9 cellular contexts compared by ENCODE assay signal in the genomic region with DNA sequence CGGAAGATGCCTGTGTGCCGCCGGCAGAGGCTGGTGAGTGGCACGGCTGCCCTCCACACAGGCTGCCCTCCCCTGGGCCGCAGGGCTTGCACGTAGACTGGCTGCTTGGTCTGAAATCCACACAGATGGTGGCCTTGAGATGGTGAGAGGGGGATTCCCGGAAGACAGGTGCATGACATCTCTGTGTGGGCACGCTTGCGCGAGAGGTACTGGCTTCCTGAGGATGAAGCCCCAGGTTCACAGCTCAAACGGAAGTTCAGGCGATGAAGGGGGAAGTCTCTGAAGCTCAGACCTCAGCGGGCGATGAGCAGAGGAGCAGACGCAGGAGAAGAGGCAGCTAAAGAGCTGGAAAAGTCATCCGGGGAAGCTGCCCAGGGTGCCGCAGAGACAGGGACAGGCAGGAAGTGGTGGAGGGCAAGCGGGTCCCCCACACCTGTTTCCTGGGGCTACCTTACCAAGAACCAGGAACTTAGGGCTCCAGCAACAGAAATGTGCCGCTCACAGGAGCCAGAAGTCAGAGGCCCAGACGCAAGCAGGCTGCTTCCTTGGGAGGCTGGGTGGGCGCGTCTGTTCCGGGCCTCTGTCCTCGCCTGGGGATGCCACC. TPM values are rescaled to one million over a fixed set of nuclear protein-coding genes. Genes with fewer than 3 reads are reported as not detected.
A peak's percentile ranks its signal among the peaks of the same experiment; 100 is the strongest.
DNase-seq lines count a peak whose midpoint lies in the region; ATAC-seq and TF ChIP-seq lines count a peak whose summit lies in the region.
"Had no signal": no experiment of that assay in that cellular context is flagged by ENCODE, and none has a peak within 500 bp of the region (broad histone marks: within the 10 kb centered on the region; RNA-seq: fewer than 3 reads in every experiment).

No MANE protein-coding gene starts in this region.

- TF ChIP-seq CTCF in SU-DHL-6 (IDR thresholded peaks at IDR 0.05; ENCODE audit: insufficient read depth, low read length, poor library complexity, severe bottlenecking) (no peak), testis (IDR thresholded peaks at IDR 0.05) (no peak), mesothelial cell of epicardium (IDR thresholded peaks at IDR 0.05; ENCODE audit: unreplicated experiment) (no peak)

- DNase-seq in activated gamma-delta T cell (lab: John Stamatoyannopoulos, UW) (peak; percentile 39), SKM-1 (lab: John Stamatoyannopoulos, UW; ENCODE audit: unreplicated experiment) (no peak), testis (no peak), left cardiac atrium (no peak), mesothelial cell of epicardium (ENCODE audit: low spot score in 2 of 2, unreplicated experiment in 2 of 2) (no peak)
- peak; percentile 77 for DNase-seq in stimulated activated CD4-positive, alpha-beta T cell treated with anti-CD3 and anti-CD28 coated beads, Interleukin-2, amount 100 ng/mL, for 4 hours (ENCODE audit: low read depth)

- H3K27me3 ChIP-seq in SU-DHL-6 (ENCODE audit: low read length) (no peaks in the 10 kb centered on the region), testis (no peaks in the 10 kb centered on the region)

- no peaks in the 10 kb centered on the region for H4K20me1 ChIP-seq in SU-DHL-6 (ENCODE audit: low read depth, low read length)

- no peaks in the 10 kb centered on the region for H3K9me2 ChIP-seq in SU-DHL-6 (replicated peaks; ENCODE audit: insufficient read depth, low read length)

- H3K9me3 Mint-ChIP-seq in mesothelial cell of epicardium = no peaks in the 10 kb centered on the region

- H3K4me2 ChIP-seq in SU-DHL-6 (ENCODE audit: low read depth, low read length, poor library complexity, severe bottlenecking) = peak overlapping the region; percentile 84

- peaks cover 5% of the 10 kb centered on the region for H3K36me3 Mint-ChIP-seq in mesothelial cell of epicardium

- peak overlapping the region; percentile 44 for H3K4me3 ChIP-seq in SU-DHL-6 (ENCODE audit: insufficient read depth, low read length, poor library complexity, severe bottlenecking)
- no peak overlapping the region for H3K4me3 ChIP-seq in testis

- intact Hi-C loops in testis (cut with DNase I; ENCODE audit: low total_unique reads) = no loop called here
- intact Hi-C loops in left cardiac atrium (cut with DNase I) = loop anchor here in 1 of 2 donors (5.0 kb wide), 1 partner anchor 222 kb away; no protein-coding TSS in a partner anchor

- H3K9ac ChIP-seq in SU-DHL-6 (ENCODE audit: low read length) = peak overlapping the region; percentile 60

- no peaks in the 10 kb centered on the region for H3K27me3 Mint-ChIP-seq in mesothelial cell of epicardium (ENCODE audit: low read depth)

- H3K27ac Mint-ChIP-seq in mesothelial cell of epicardium = no peak overlapping the region

- H3K4me1 Mint-ChIP-seq in mesothelial cell of epicardium = no peaks in the 10 kb centered on the region

- 88 to 90% methylated on average over 19 to 24 of the region's 24 CpGs for WGBS in testis, 2 donors

- H3K27ac ChIP-seq in SU-DHL-6 (ENCODE audit: low read depth, low read length) = peak overlapping the region; percentile 98
- H3K27ac ChIP-seq in testis = no peak overlapping the region

- H3K36me3 ChIP-seq in SU-DHL-6 (ENCODE audit: low read length) (no peaks in the 10 kb centered on the region), testis (ENCODE audit: low read depth, missing control alignments) (no peaks in the 10 kb centered on the region)

- no peak overlapping the region for H3K4me3 Mint-ChIP-seq in mesothelial cell of epicardium

- H3K79me2 ChIP-seq in SU-DHL-6 (ENCODE audit: insufficient read depth, low read length) = no peaks in the 10 kb centered on the region

- H3F3A ChIP-seq in SU-DHL-6 (ENCODE audit: insufficient read depth) = peaks cover 38% of the 10 kb centered on the region

- peak overlapping the region; percentile 76 for H2AFZ ChIP-seq in SU-DHL-6 (ENCODE audit: low read depth, low read length, severe bottlenecking)

- no peaks in the 10 kb centered on the region for H3K4me1 ChIP-seq in testis

- no peak for ATAC-seq in GM18505 (IDR thresholded peaks at IDR 0.05; ENCODE audit: unreplicated experiment)
- ATAC-seq in left cardiac atrium = no peak
- ATAC-seq: HepG2 had no signal

- no peaks in the 10 kb centered on the region for H3K9me3 ChIP-seq in SU-DHL-6 (ENCODE audit: insufficient read depth, low read length)
- H3K9me3 ChIP-seq in testis = no peaks in the 10 kb centered on the region

- TF ChIP-seq POLR2A in GM18505 (IDR thresholded peaks at IDR 0.05; ENCODE audit: borderline replicate concordance, extremely low read depth, insufficient read depth, insufficient read length) = peak; percentile 86
- TF ChIP-seq POLR2A in testis (IDR thresholded peaks at IDR 0.05) = no peak

RNA-seq across cellular contexts. Expression of a gene that starts 7.2 kb away (rescaled TPM):
- total RNA-seq in testis = 10 to 100 TPM; 57.9 to 64.2 TPM
- 58.3 TPM for polyA plus RNA-seq in testis (ENCODE audit: insufficient read depth, low read depth, low replicate concordance)
- total RNA-seq in left cardiac atrium = 10 to 100 TPM; 30.1 to 43.7 TPM
- total RNA-seq in mesothelial cell of epicardium = 41.4 to 42.2 TPM (median 41.9 TPM) in 3 replicates

RNA-seq across cellular contexts. Expression of a gene that starts 7.4 kb away (rescaled TPM):
- total RNA-seq in testis (10 to 100 TPM; 11.9 to 18.3 TPM), left cardiac atrium (10 to 100 TPM; 15.3 to 15.9 TPM), mesothelial cell of epicardium (26.4 to 30.9 TPM (median 26.8 TPM) in 3 replicates)
- 10.6 TPM for polyA plus RNA-seq in testis (ENCODE audit: insufficient read depth, low read depth, low replicate concordance)

RNA-seq across cellular contexts. Expression of a gene that starts 34.9 kb away (rescaled TPM):
- 10 to 100 TPM; 68.2 to 89.9 TPM for total RNA-seq in testis
- 50.8 TPM for polyA plus RNA-seq in testis (ENCODE audit: insufficient read depth, low read depth, low replicate concordance)
- 10 to 100 TPM; 44.1 to 66.8 TPM for total RNA-seq in left cardiac atrium
- 57.5 to 62.5 TPM (median 59.8 TPM) in 3 replicates for total RNA-seq in mesothelial cell of epicardium

Comparison
In these comparisons a context has a peak if more than half of its experiments do, and no peak if none do; other contexts are left out.
1. DNase-seq: peak in activated gamma-delta T cell (single experiment) and stimulated activated CD4-positive, alpha-beta T cell treated with anti-CD3 and anti-CD28 coated beads, Interleukin-2, amount 100 ng/mL, for 4 hours (single experiment); none in SKM-1 (single experiment), testis (single experiment), left cardiac atrium (single experiment) and mesothelial cell of epicardium (0 of 2).